In genomic region chr5:89313804-89314588, GRCh38 we compare ENCODE assay signal across 8 cellular contexts.
DNase-seq lines count a peak whose midpoint lies in the region; ATAC-seq, FAIRE-seq and TF ChIP-seq lines count a peak whose summit lies in the region.

No MANE protein-coding gene starts in this region.

- H2AFZ ChIP-seq in keratinocyte (ENCODE audit: control insufficient read depth, low read length), result peak overlapping the region; percentile 24

- H3K9ac ChIP-seq in keratinocyte (ENCODE audit: control insufficient read depth, extremely low read depth, insufficient read depth, low read length), result no peak overlapping the region

- dilution Hi-C loops in keratinocyte (cut with MboI; ENCODE audit: extremely low pct_ligation_motif_present, low sequenced_read_pairs), result no loop called here

- TF ChIP-seq CTCF in keratinocyte (optimal IDR thresholded peaks at IDR 0.05 in 1 of 3, IDR thresholded peaks at IDR 0.05 in 1 of 3, conservative IDR thresholded peaks at IDR 0.05 in 1 of 3; ENCODE audit: extremely low read depth in 1 of 3, insufficient read depth in 2 of 3, low read length in 3 of 3), result no peak

- ATAC-seq in GM19455 (IDR thresholded peaks at IDR 0.05; ENCODE audit: unreplicated experiment) (peak; percentile 97), HG03457 (IDR thresholded peaks at IDR 0.05; ENCODE audit: unreplicated experiment) (peak; percentile 97), esophagus mucosa (no peak)

- H3K27me3 ChIP-seq in keratinocyte (ENCODE audit: control insufficient read depth, extremely low read depth, insufficient read depth, low read length), result no peaks in the 10 kb centered on the region

- H3K4me1 ChIP-seq in keratinocyte (ENCODE audit: control insufficient read depth, extremely low read depth, insufficient read depth, low read length), result peaks cover 11% of the 10 kb centered on the region

- no peaks in the 10 kb centered on the region for H3K9me3 ChIP-seq in keratinocyte (ENCODE audit: control insufficient read depth, low read depth, low read length)

- H3K36me3 ChIP-seq in keratinocyte (ENCODE audit: control insufficient read depth in 2 of 2, extremely low read depth in 1 of 2, insufficient read depth in 2 of 2, low read length in 2 of 2), result no peaks in the 10 kb centered on the region

- H3K79me2 ChIP-seq in keratinocyte (ENCODE audit: control insufficient read depth, insufficient read depth, low read length), result no peaks in the 10 kb centered on the region

- H3K4me2 ChIP-seq in keratinocyte (ENCODE audit: control insufficient read depth, extremely low read depth, insufficient read depth, low read depth, low read length), result peak overlapping the region; percentile 52

- FAIRE-seq in keratinocyte (lab: Jason Lieb, UNC), result peak; percentile 78

- H3K9me1 ChIP-seq in keratinocyte (ENCODE audit: control insufficient read depth, extremely low read depth, insufficient read depth, low read length), result no peaks in the 10 kb centered on the region

- H3K4me3 ChIP-seq in keratinocyte (ENCODE audit: control insufficient read depth in 2 of 3, extremely low read depth in 1 of 3, insufficient read depth in 2 of 3, low read depth in 1 of 3, low read length in 3 of 3), result no peak overlapping the region

- no peaks in the 10 kb centered on the region for H4K20me1 ChIP-seq in keratinocyte (ENCODE audit: control insufficient read depth, extremely low read depth, insufficient read depth, low read length)

- H3K27ac ChIP-seq in keratinocyte (ENCODE audit: control insufficient read depth, insufficient read depth, low read length), result peak overlapping the region; percentile 67

- peak; percentile 57 for DNase-seq in GM03348 (ENCODE audit: low spot score)
- peak; percentile 25 for DNase-seq in T1000 (lab: John Stamatoyannopoulos, UW)
- peak; percentile 17 for DNase-seq in keratinocyte (ENCODE audit: low read depth, low spot score)
- no peak for DNase-seq in stimulated activated naive CD4-positive, alpha-beta T cell (lab: John Stamatoyannopoulos, UW)
- no peak for DNase-seq in KG1 (lab: John Stamatoyannopoulos, UW)

Comparison
In these comparisons a context has a peak if more than half of its experiments do, and no peak if none do; other contexts are left out.
1. DNase-seq: peak in GM03348 (single experiment), T1000 (single experiment) and keratinocyte (single experiment); none in stimulated activated naive CD4-positive, alpha-beta T cell (0 of 6) and KG1 (single experiment).